12 cellular contexts compared by ENCODE assay signal in genomic region chr12:57852195-57852594, GRCh38. TPM values are rescaled to one million over a fixed set of nuclear protein-coding genes. Genes with fewer than 3 reads are reported as not detected.
A peak's percentile ranks its signal among the peaks of the same experiment; 100 is the strongest.
DNase-seq lines count a peak whose midpoint lies in the region; ATAC-seq and TF ChIP-seq lines count a peak whose summit lies in the region.
"Had no signal": no experiment of that assay in that cellular context is flagged by ENCODE, and none has a peak within 500 bp of the region (broad histone marks: within the 10 kb centered on the region; RNA-seq: fewer than 3 reads in every experiment).

No MANE protein-coding gene starts in this region.

- H3F3A ChIP-seq in GM23338 (replicated peaks; ENCODE audit: low read depth): peaks cover 11% of the 10 kb centered on the region

- peak; percentile 13 for ATAC-seq in GM23338
- no peak for ATAC-seq in GM18867 (IDR thresholded peaks at IDR 0.05; ENCODE audit: unreplicated experiment)
- no peak for ATAC-seq in HG03460 (IDR thresholded peaks at IDR 0.05; ENCODE audit: unreplicated experiment)
- no peak for ATAC-seq in GM19397 (IDR thresholded peaks at IDR 0.05; ENCODE audit: unreplicated experiment)

- peak overlapping the region; percentile 75; the same call in 1 of the 2 replicates for H3K9ac ChIP-seq in iPS-20b (ENCODE audit: low read depth, low read length)

- peaks cover 46% of the 10 kb centered on the region for H3K4me1 ChIP-seq in GM23338 (ENCODE audit: insufficient read depth)
- H3K4me1 ChIP-seq in iPS-20b (ENCODE audit: insufficient read depth, low read length): peaks cover 22% of the 10 kb centered on the region

- H3K36me3 ChIP-seq in GM23338 (ENCODE audit: insufficient read depth): no peaks in the 10 kb centered on the region
- H3K36me3 ChIP-seq in iPS-20b (ENCODE audit: insufficient read depth, low read depth, low read length): no peaks in the 10 kb centered on the region
- H3K36me3 ChIP-seq: adrenal gland had no signal

- peak overlapping the region; percentile 66 for H3K4me3 Mint-ChIP-seq in GM23338
- H3K4me3 Mint-ChIP-seq: T-helper 2 cell treated with Interferon-gamma antibody and Interleukin-4, amounts not matched to agents 5 μg/mL and 100 μg/mL, for 36 hours had no signal

- no peaks in the 10 kb centered on the region for H3K36me3 Mint-ChIP-seq in GM23338 (ENCODE audit: low read depth)

- H3K9me3 ChIP-seq in iPS-20b (ENCODE audit: insufficient read depth, low read depth, low read length): no peaks in the 10 kb centered on the region
- H3K9me3 ChIP-seq: adrenal gland had no signal

- DNase-seq in GM23338 (ENCODE audit: low spot score) (no peak), caudate nucleus (lab: John Stamatoyannopoulos, UW) (peak in 38 of 61 donors; percentile 14 to 73 (median 40)), retinal pigment epithelial cell (ENCODE audit: low read depth) (no peak), RPMI8226 (no peak)
- DNase-seq: DND-41, NCI-H345 had no signal

- peak overlapping the region; percentile 55 for H3K27ac Mint-ChIP-seq in GM23338
- H3K27ac Mint-ChIP-seq: T-helper 2 cell treated with Interferon-gamma antibody and Interleukin-4, amounts not matched to agents 5 μg/mL and 100 μg/mL, for 36 hours had no signal

- no peaks in the 10 kb centered on the region for H3K9me2 ChIP-seq in GM23338 (ENCODE audit: insufficient read depth)

- H3K4me3 ChIP-seq in GM23338: peak overlapping the region; percentile 68
- peak overlapping the region; percentile 58; the same call in 1 of the 2 replicates for H3K4me3 ChIP-seq in iPS-20b (ENCODE audit: low read length)
- peak overlapping the region; percentile 44 for H3K4me3 ChIP-seq in retinal pigment epithelial cell (ENCODE audit: low read length)

- peaks cover 23% of the 10 kb centered on the region for H3K27me3 Mint-ChIP-seq in GM23338 (ENCODE audit: insufficient read depth, low read depth, poor library complexity)

- peaks cover 42% of the 10 kb centered on the region for H3K4me1 Mint-ChIP-seq in GM23338

- H2AFZ ChIP-seq in GM23338: peak overlapping the region; percentile 92

- peak overlapping the region; percentile 94 for H3K4me2 ChIP-seq in GM23338

- no peaks in the 10 kb centered on the region for H3K9me3 Mint-ChIP-seq in GM23338
- H3K9me3 Mint-ChIP-seq: T-helper 2 cell treated with Interferon-gamma antibody and Interleukin-4, amounts not matched to agents 5 μg/mL and 100 μg/mL, for 36 hours had no signal

- no peaks in the 10 kb centered on the region for H3K79me2 ChIP-seq in GM23338 (replicated peaks; ENCODE audit: insufficient read depth)

- TF ChIP-seq CTCF in GM23338 (conservative IDR thresholded peaks at IDR 0.05; ENCODE audit: low read depth in 2 of 2) (no peak), retinal pigment epithelial cell (conservative IDR thresholded peaks at IDR 0.05; ENCODE audit: low read depth, low read length) (no peak)

- H3K27me3 ChIP-seq in GM23338 (ENCODE audit: insufficient read depth) (peaks cover 12% of the 10 kb centered on the region), iPS-20b (ENCODE audit: insufficient read depth, low read length) (peaks cover 18% of the 10 kb centered on the region)
- H3K27me3 ChIP-seq: adrenal gland had no signal

- H4K20me1 ChIP-seq in GM23338 (replicated peaks; ENCODE audit: insufficient read depth): no peaks in the 10 kb centered on the region

- peak overlapping the region; percentile 92 for H3K27ac ChIP-seq in GM23338 (ENCODE audit: low read depth)
- H3K27ac ChIP-seq in caudate nucleus (ENCODE audit: low read depth, low read length): no peak overlapping the region
- H3K27ac ChIP-seq in iPS-20b (ENCODE audit: low read length): peak overlapping the region; percentile 72

TF ChIP-seq in GM23338, 12 proteins besides CTCF, POLR2A, EP300 and RAD21 (continues in another document):
- TF ChIP-seq EZH2phosphoT487 (IDR thresholded peaks at IDR 0.05; ENCODE audit: unreplicated experiment) (no peak), POLR2AphosphoS5 (IDR thresholded peaks at IDR 0.05; ENCODE audit: low read depth) (no peak), JUNB (IDR thresholded peaks at IDR 0.05; ENCODE audit: unreplicated experiment) (no peak), NANOG (IDR thresholded peaks at IDR 0.05; ENCODE audit: borderline replicate concordance) (no peak), ZNF114 (CRISPR knock-in tag; IDR thresholded peaks at IDR 0.05) (no peak), ZNF462 (CRISPR knock-in tag; IDR thresholded peaks at IDR 0.05) (no peak), CREB1 (CRISPR knock-in tag; IDR thresholded peaks at IDR 0.05; ENCODE audit: low read depth) (no peak), ZNF331 (CRISPR knock-in tag; IDR thresholded peaks at IDR 0.05; ENCODE audit: low read depth) (no peak), STAT1 (IDR thresholded peaks at IDR 0.05; ENCODE audit: unreplicated experiment) (no peak)

RNA-seq across cellular contexts. Expression of gene CTDSP2, which starts 5.7 kb away (rescaled TPM):
- 66.3 and 81.9 TPM in 2 replicates for total RNA-seq in GM23338 (2014; rRNA removed; shearing (Covaris generic))
- polyA plus RNA-seq in GM23338 (2016; fragmentation: Nextera tagmentation; extraction: Ambion mirVana): 20.8 and 22.8 TPM in 2 replicates

RNA-seq across cellular contexts. Expression of gene AVIL, which starts 33.7 kb away (rescaled TPM):
- total RNA-seq in GM23338 (2014; rRNA removed; shearing (Covaris generic)): 0.12 and 0.17 TPM in 2 replicates
- polyA plus RNA-seq in GM23338 (2016; fragmentation: Nextera tagmentation; extraction: Ambion mirVana): 0.59 and 1.3 TPM in 2 replicates

Comparison
In these comparisons a context has a peak if more than half of its experiments do, and no peak if none do; other contexts are left out.
1. DNase-seq: peak in caudate nucleus (38 of 61); none in GM23338 (single experiment), retinal pigment epithelial cell (single experiment) and RPMI8226 (single experiment).
2. Peak in every context shown above with its lines, with median percentiles within 50 percentile points of each other: H3K4me3 ChIP-seq.